ENCODE assay signal across 8 cellular contexts in genomic region chr6:1608976-1609661, GRCh38. TPM values are rescaled to one million over a fixed set of nuclear protein-coding genes. Genes with fewer than 3 reads are reported as not detected.
DNase-seq lines count a peak whose midpoint lies in the region; ATAC-seq and TF ChIP-seq lines count a peak whose summit lies in the region.

No MANE protein-coding gene starts in this region.

- peaks cover 70% of the 10 kb centered on the region for H3K27me3 Mint-ChIP-seq in CD4-positive, alpha-beta T cell
- peaks cover 56% of the 10 kb centered on the region for H3K27me3 Mint-ChIP-seq in activated T-cell treated with anti-CD3 and anti-CD28 coated beads, Interleukin-2, amount 50 U/mL, for 72 hours (ENCODE audit: low read depth)
- H3K27me3 Mint-ChIP-seq in stimulated activated naive CD8-positive, alpha-beta T cell treated with anti-CD3 and anti-CD28 coated beads, Interleukin-15, amount 100 ng/mL, for 72 hours, result peaks cover 76% of the 10 kb centered on the region

- H3K4me1 ChIP-seq in iPS-18a (ENCODE audit: control insufficient read depth, low read depth, low read length), result peaks cover 35% of the 10 kb centered on the region

- H3K9me3 Mint-ChIP-seq in CD4-positive, alpha-beta T cell, result no peaks in the 10 kb centered on the region
- H3K9me3 Mint-ChIP-seq in activated T-cell treated with anti-CD3 and anti-CD28 coated beads, Interleukin-2, amount 50 U/mL, for 72 hours, result no peaks in the 10 kb centered on the region
- H3K9me3 Mint-ChIP-seq in stimulated activated naive CD8-positive, alpha-beta T cell treated with anti-CD3 and anti-CD28 coated beads, Interleukin-15, amount 100 ng/mL, for 72 hours, result no peaks in the 10 kb centered on the region

- no peaks in the 10 kb centered on the region for H3K36me3 ChIP-seq in iPS-18a (ENCODE audit: control insufficient read depth, low read depth, low read length)

- peaks cover 80% of the 10 kb centered on the region for H3K27me3 ChIP-seq in CD4-positive, alpha-beta T cell (ENCODE audit: control insufficient read depth, insufficient read depth, low read length)
- H3K27me3 ChIP-seq in iPS-18a (ENCODE audit: control insufficient read depth, insufficient read depth, low read length), result peaks cover 97% of the 10 kb centered on the region

- peaks cover 6% of the 10 kb centered on the region for H3K36me3 Mint-ChIP-seq in CD4-positive, alpha-beta T cell (ENCODE audit: low read depth)
- H3K36me3 Mint-ChIP-seq in activated T-cell treated with anti-CD3 and anti-CD28 coated beads, Interleukin-2, amount 50 U/mL, for 72 hours (ENCODE audit: insufficient read depth in 2 of 2), result peaks cover 3 to 6% of the 10 kb centered on the region in 2 donors

- POLR2A ChIA-PET in CD4-positive, alpha-beta T cell (lab: Charles Lee), result no interaction called here
- POLR2A ChIA-PET in HEK293T (lab: Yijun Ruan, JAX), result interaction anchor here (1.1 to 7.0 kb wide), 25 partner anchors 7 to 588 kb away, joined by 3 to 144 read pairs (median 15); no protein-coding TSS in a partner anchor

- DNase-seq in CD4-positive, alpha-beta T cell, result no peak
- DNase-seq in HEK293T (ENCODE audit: extremely low spot score) (no peak), NK-92 (lab: John Stamatoyannopoulos, UW; ENCODE audit: unreplicated experiment) (no peak), NCI-H2196 (lab: John Stamatoyannopoulos, UW; ENCODE audit: unreplicated experiment) (no peak)
- DNase-seq in activated T-cell treated with anti-CD3 and anti-CD28 coated beads, Interleukin-2, amount 50 U/mL, for 72 hours, result peak in 1 of 2 donors; percentile 27
- DNase-seq in stimulated activated naive CD8-positive, alpha-beta T cell treated with anti-CD3 and anti-CD28 coated beads, Interleukin-15, amount 100 ng/mL, for 72 hours, result no peak

- no peak overlapping the region for H3K9ac ChIP-seq in iPS-18a (ENCODE audit: low read length)

- peak overlapping the region; percentile 85 for H3K4me3 Mint-ChIP-seq in CD4-positive, alpha-beta T cell
- peak overlapping the region; percentile 74 to 80 for H3K4me3 Mint-ChIP-seq in activated T-cell treated with anti-CD3 and anti-CD28 coated beads, Interleukin-2, amount 50 U/mL, for 72 hours
- peak overlapping the region; percentile 76 to 79 for H3K4me3 Mint-ChIP-seq in stimulated activated naive CD8-positive, alpha-beta T cell treated with anti-CD3 and anti-CD28 coated beads, Interleukin-15, amount 100 ng/mL, for 72 hours

- H3K27ac ChIP-seq in CD4-positive, alpha-beta T cell (ENCODE audit: low read depth, low read length), result no peak overlapping the region
- H3K27ac ChIP-seq in iPS-18a (ENCODE audit: low read length), result no peak overlapping the region

- no peak for ATAC-seq in CD4-positive, alpha-beta T cell (ENCODE audit: poor library complexity)
- peak; percentile 4 to 12 for ATAC-seq in activated T-cell treated with anti-CD3 and anti-CD28 coated beads, Interleukin-2, amount 50 U/mL, for 72 hours (replicated peaks in 1 of 2)
- ATAC-seq in stimulated activated naive CD8-positive, alpha-beta T cell treated with anti-CD3 and anti-CD28 coated beads, Interleukin-15, amount 100 ng/mL, for 72 hours, result peak; percentile 10
- ATAC-seq in GM18517 (IDR thresholded peaks at IDR 0.05; ENCODE audit: unreplicated experiment), result no peak

- TF ChIP-seq CTCF in CD4-positive, alpha-beta T cell (IDR thresholded peaks at IDR 0.05), result no peak

- H3K4me3 ChIP-seq in iPS-18a (ENCODE audit: low read length), result peak overlapping the region; percentile 42

- H3K9me3 ChIP-seq in CD4-positive, alpha-beta T cell (ENCODE audit: control insufficient read depth, low read length), result no peaks in the 10 kb centered on the region
- H3K9me3 ChIP-seq in iPS-18a (ENCODE audit: control insufficient read depth, low read depth, low read length), result peaks cover 2% of the 10 kb centered on the region

- peaks cover 62% of the 10 kb centered on the region for H3K4me1 Mint-ChIP-seq in CD4-positive, alpha-beta T cell (ENCODE audit: low read depth)
- H3K4me1 Mint-ChIP-seq in activated T-cell treated with anti-CD3 and anti-CD28 coated beads, Interleukin-2, amount 50 U/mL, for 72 hours (ENCODE audit: low read depth), result peaks cover 51% of the 10 kb centered on the region
- H3K4me1 Mint-ChIP-seq in stimulated activated naive CD8-positive, alpha-beta T cell treated with anti-CD3 and anti-CD28 coated beads, Interleukin-15, amount 100 ng/mL, for 72 hours, result peaks cover 53% of the 10 kb centered on the region

- CTCF ChIA-PET in CD4-positive, alpha-beta T cell (lab: Charles Lee), result no interaction called here
- CTCF ChIA-PET in HEK293T (lab: Yijun Ruan, JAX), result interaction anchor here (0.7 to 1.5 kb wide), 2 partner anchors 78 to 803 kb away, joined by 3 to 4 read pairs; no protein-coding TSS in a partner anchor

- intact Hi-C loops in CD4-positive, alpha-beta T cell (cut with DNase I, micrococcal nuclease), result loop anchor here in 1 of 2 experiments (10.0 kb wide), 1 partner anchor 836 kb away; no protein-coding TSS in a partner anchor

- no peak overlapping the region for H3K27ac Mint-ChIP-seq in CD4-positive, alpha-beta T cell
- peak overlapping the region; percentile 68 for H3K27ac Mint-ChIP-seq in activated T-cell treated with anti-CD3 and anti-CD28 coated beads, Interleukin-2, amount 50 U/mL, for 72 hours
- no peak overlapping the region for H3K27ac Mint-ChIP-seq in stimulated activated naive CD8-positive, alpha-beta T cell treated with anti-CD3 and anti-CD28 coated beads, Interleukin-15, amount 100 ng/mL, for 72 hours

TF ChIP-seq in HEK293T, 16 proteins besides CTCF, POLR2A, EP300 and RAD21:
- TF ChIP-seq FOXM1 (IDR thresholded peaks at IDR 0.05; ENCODE audit: borderline replicate concordance) (peak; percentile 80), ARNT (IDR thresholded peaks at IDR 0.05) (0 out of 2 replicates have a peak, but pooled peaks have one; percentile 41), L3MBTL2 (conservative IDR thresholded peaks at IDR 0.05) (peak; percentile 84), FOXK2 (IDR thresholded peaks at IDR 0.05) (no peak), SP1 (IDR thresholded peaks at IDR 0.05) (no peak)

RNA-seq across cellular contexts. Expression of gene FOXC1, which starts 0.6 kb away (rescaled TPM):
- not detected for total RNA-seq in CD4-positive, alpha-beta T cell
- under 1 TPM; 0.17 to 0.30 TPM for total RNA-seq in activated T-cell treated with anti-CD3 and anti-CD28 coated beads, Interleukin-2, amount 50 U/mL, for 72 hours

Comparison
In these comparisons a context has a peak if more than half of its experiments do, and no peak if none do; other contexts are left out.
1. ATAC-seq: peak in activated T-cell treated with anti-CD3 and anti-CD28 coated beads, Interleukin-2, amount 50 U/mL, for 72 hours (2 of 2) and stimulated activated naive CD8-positive, alpha-beta T cell treated with anti-CD3 and anti-CD28 coated beads, Interleukin-15, amount 100 ng/mL, for 72 hours (single experiment); none in CD4-positive, alpha-beta T cell (single experiment) and GM18517 (single experiment).
2. Peak in every context shown above with its lines, with median percentiles within 50 percentile points of each other: H3K4me3 Mint-ChIP-seq.